In genomic region chr2:43184339-43184895, GRCh38 we compare ENCODE assay signal across 8 cellular contexts. TPM values are rescaled to one million over a fixed set of nuclear protein-coding genes. Genes with fewer than 3 reads are reported as not detected.
A peak's percentile ranks its signal among the peaks of the same experiment; 100 is the strongest.
DNase-seq lines count a peak whose midpoint lies in the region; ATAC-seq and TF ChIP-seq lines count a peak whose summit lies in the region.

No MANE protein-coding gene starts in this region.

- H3K27me3 Mint-ChIP-seq in T-cell: no peaks in the 10 kb centered on the region

- CTCF ChIA-PET in T-cell (lab: Charles Lee): no interaction called here

- no peaks in the 10 kb centered on the region for H3K9me3 Mint-ChIP-seq in T-cell

- ATAC-seq in T-cell (replicated peaks in 1 of 4) (peak; percentile 84 to 98 (median 88)), HG02759 (IDR thresholded peaks at IDR 0.05; ENCODE audit: unreplicated experiment) (no peak), HG03354 (IDR thresholded peaks at IDR 0.05; ENCODE audit: poor library complexity, severe bottlenecking, unreplicated experiment) (no peak)

- H3K4me2 ChIP-seq in osteoblast (ENCODE audit: insufficient read depth, low read length): no peak overlapping the region

- peaks cover 5% of the 10 kb centered on the region for H3K36me3 Mint-ChIP-seq in T-cell

- no peak overlapping the region for H2AFZ ChIP-seq in osteoblast (ENCODE audit: low read length)

- H3K4me1 ChIP-seq in osteoblast (ENCODE audit: insufficient read depth, low read length): peaks cover 6% of the 10 kb centered on the region

- H3K79me2 ChIP-seq in osteoblast (ENCODE audit: insufficient read depth, low read length): no peaks in the 10 kb centered on the region

- peak overlapping the region in 2 of 3 donors; percentile 30 to 52 for H3K4me3 Mint-ChIP-seq in T-cell

- H3K4me1 Mint-ChIP-seq in T-cell: peaks cover 65 to 74% (median 71%) of the 10 kb centered on the region in 3 donors

- H3K27ac ChIP-seq in osteoblast (ENCODE audit: low read depth, low read length): no peak overlapping the region

- peak overlapping the region; percentile 90 to 95 for H3K27ac Mint-ChIP-seq in T-cell

- H3K4me3 ChIP-seq in choroid plexus epithelial cell (ENCODE audit: low read depth, low read length): no peak overlapping the region
- H3K4me3 ChIP-seq in osteoblast (ENCODE audit: insufficient read depth, low read length): no peak overlapping the region

- TF ChIP-seq CTCF in choroid plexus epithelial cell (conservative IDR thresholded peaks at IDR 0.05; ENCODE audit: low read depth, low read length) (no peak), osteoblast (IDR thresholded peaks at IDR 0.05; ENCODE audit: extremely low read depth, low read depth, low read length) (no peak)

- H3K9me3 ChIP-seq in osteoblast (ENCODE audit: low read depth, low read length): no peaks in the 10 kb centered on the region

- H3K36me3 ChIP-seq in osteoblast (ENCODE audit: insufficient read depth, low read length): no peaks in the 10 kb centered on the region

- DNase-seq in ELF-1 (ENCODE audit: low read depth, low spot score): peak; percentile 67
- DNase-seq in T-cell: peak in 3 of 34 experiments; percentile 15 to 45 (median 41)
- DNase-seq in choroid plexus epithelial cell (ENCODE audit: low read depth): peak; percentile 68
- DNase-seq in osteoblast (ENCODE audit: insufficient read length, low spot score, missing footprints): peak; percentile 89
- DNase-seq in DMS 273 treated with DMSO at 0.1 percent for 48 hours (lab: John Stamatoyannopoulos, UW): no peak
- no peak for DNase-seq in NCI-H1105 treated with DMSO at 0.1 percent for 48 hours (lab: John Stamatoyannopoulos, UW)

- no peaks in the 10 kb centered on the region for H3K27me3 ChIP-seq in osteoblast (ENCODE audit: insufficient read depth, low read length)

- POLR2A ChIA-PET in T-cell (lab: Charles Lee): interaction anchor here in 1 of 2 donors (0.6 kb wide), 1 partner anchor 34 kb away, joined by 3 read pairs; no protein-coding TSS in a partner anchor

- H4K20me1 ChIP-seq in osteoblast (ENCODE audit: insufficient read depth, low read length): no peaks in the 10 kb centered on the region

RNA-seq across cellular contexts. Expression of gene ZFP36L2, which starts 42.0 kb away (rescaled TPM):
- total RNA-seq in T-cell: 100 to 1,000 TPM; 329 to 974 (median 377) TPM
- total RNA-seq in osteoblast: 14.7 and 15.6 TPM in 2 replicates

Comparison
In these comparisons a context has a peak if more than half of its experiments do, and no peak if none do; other contexts are left out.
1. DNase-seq: peak in ELF-1 (single experiment), choroid plexus epithelial cell (single experiment) and osteoblast (single experiment); none in DMS 273 treated with DMSO at 0.1 percent for 48 hours (single experiment) and NCI-H1105 treated with DMSO at 0.1 percent for 48 hours (single experiment).
2. ATAC-seq: peak in T-cell (4 of 4); none in HG02759 (single experiment) and HG03354 (single experiment).
3. RNA of gene ZFP36L2, which starts 42.0 kb away (total RNA-seq): 329 to 974 TPM in T-cell; 14.7 to 15.6 TPM in osteoblast; every median in the first group is over 10 times any median in the second.